22 cellular contexts compared by ENCODE assay signal in the genomic region with DNA sequence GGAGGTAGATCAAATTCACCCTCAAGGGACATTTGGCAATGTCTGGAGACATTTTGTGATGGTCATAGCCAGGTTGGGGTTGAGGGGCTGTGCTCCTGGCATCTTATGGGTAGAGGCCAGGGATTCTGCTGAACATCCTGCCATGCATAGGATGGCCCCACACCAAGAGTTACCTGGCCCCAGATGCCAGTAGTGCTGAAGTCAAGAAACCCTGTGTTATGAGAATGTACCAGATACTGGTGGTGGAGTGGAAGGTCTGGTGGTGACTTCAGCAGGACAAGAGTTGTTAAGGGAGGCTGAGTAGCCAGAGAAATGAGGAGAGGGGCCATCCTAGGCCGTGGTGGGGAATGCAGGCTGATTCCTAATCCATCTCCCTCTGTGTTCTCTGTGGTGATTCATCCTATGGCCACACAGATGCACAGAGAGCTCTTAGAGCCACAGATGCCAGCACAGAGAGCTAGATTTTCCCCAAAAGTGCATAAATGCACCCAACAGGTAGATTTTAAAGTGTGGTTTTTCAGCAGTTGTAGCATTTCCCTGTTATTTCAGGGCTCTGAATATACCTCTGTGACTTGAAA. TPM values are rescaled to one million over a fixed set of nuclear protein-coding genes. Genes with fewer than 3 reads are reported as not detected.
DNase-seq lines count a peak whose midpoint lies in the region; ATAC-seq and TF ChIP-seq lines count a peak whose summit lies in the region.
"Had no signal": no experiment of that assay in that cellular context is flagged by ENCODE, and none has a peak within 500 bp of the region (broad histone marks: within the 10 kb centered on the region; RNA-seq: fewer than 3 reads in every experiment).

No MANE protein-coding gene starts in this region.

- no peak overlapping the region for H3K4me3 Mint-ChIP-seq in activated CD8-positive, alpha-beta T cell treated with anti-CD3 and anti-CD28 coated beads for 36 hours
- H3K4me3 Mint-ChIP-seq in activated CD8-positive, alpha-beta T cell treated with anti-CD3 and anti-CD28 coated beads, Interleukin-2, amount 10 ng/mL, durations not matched to agents 7 days and 5 days = no peak overlapping the region

- no peak overlapping the region for H3K27ac ChIP-seq in osteoblast (ENCODE audit: low read depth, low read length)
- H3K27ac ChIP-seq: BLaER1 treated with 17β-estradiol and CSF1 and Interleukin-3, amounts not matched to agents 10 nM and 100 nM; colonic mucosa; epithelial cell of prostate had no signal

- H3K4me2 ChIP-seq in osteoblast (ENCODE audit: insufficient read depth, low read length) = no peak overlapping the region
- H3K4me2 ChIP-seq: BLaER1 treated with 17β-estradiol and CSF1 and Interleukin-3, amounts not matched to agents 10 nM and 100 nM had no signal

- no peak overlapping the region for H2AFZ ChIP-seq in osteoblast (ENCODE audit: low read length)

- peak overlapping the region; percentile 40 for H3K27ac Mint-ChIP-seq in activated CD8-positive, alpha-beta T cell treated with anti-CD3 and anti-CD28 coated beads for 36 hours
- H3K27ac Mint-ChIP-seq in activated CD8-positive, alpha-beta T cell treated with anti-CD3 and anti-CD28 coated beads, Interleukin-2, amount 10 ng/mL, durations not matched to agents 7 days and 5 days = no peak overlapping the region

- peaks cover 17% of the 10 kb centered on the region for H3K36me3 Mint-ChIP-seq in activated CD8-positive, alpha-beta T cell treated with anti-CD3 and anti-CD28 coated beads for 36 hours (ENCODE audit: low read depth)
- peaks cover 10% of the 10 kb centered on the region for H3K36me3 Mint-ChIP-seq in activated CD8-positive, alpha-beta T cell treated with anti-CD3 and anti-CD28 coated beads, Interleukin-2, amount 10 ng/mL, durations not matched to agents 7 days and 5 days (ENCODE audit: low read depth)
- H3K36me3 Mint-ChIP-seq: immature natural killer cell had no signal

- H3K27me3 Mint-ChIP-seq in activated CD8-positive, alpha-beta T cell treated with anti-CD3 and anti-CD28 coated beads for 36 hours = no peaks in the 10 kb centered on the region
- no peaks in the 10 kb centered on the region for H3K27me3 Mint-ChIP-seq in activated CD8-positive, alpha-beta T cell treated with anti-CD3 and anti-CD28 coated beads, Interleukin-2, amount 10 ng/mL, durations not matched to agents 7 days and 5 days (ENCODE audit: low read depth)

- H3K36me3 ChIP-seq in osteoblast (ENCODE audit: insufficient read depth, low read length) = no peaks in the 10 kb centered on the region
- H3K36me3 ChIP-seq: colonic mucosa had no signal

- H3K4me1 ChIP-seq in osteoblast (ENCODE audit: insufficient read depth, low read length) = peaks cover 10% of the 10 kb centered on the region
- H3K4me1 ChIP-seq: colonic mucosa had no signal

- CTCF ChIA-PET in activated CD8-positive, alpha-beta T cell treated with anti-CD3 and anti-CD28 coated beads for 36 hours (lab: Charles Lee) = no interaction called here
- CTCF ChIA-PET in activated CD8-positive, alpha-beta T cell treated with anti-CD3 and anti-CD28 coated beads, Interleukin-2, amount 10 ng/mL, durations not matched to agents 7 days and 5 days (lab: Charles Lee) = interaction anchor here (1.0 kb wide), 1 partner anchor 88 kb away, joined by 3 read pairs; no protein-coding TSS in a partner anchor

- TF ChIP-seq CTCF in activated CD8-positive, alpha-beta T cell treated with anti-CD3 and anti-CD28 coated beads for 36 hours (IDR thresholded peaks at IDR 0.05) = no peak
- no peak for TF ChIP-seq CTCF in fibroblast of pulmonary artery (IDR thresholded peaks at IDR 0.05; ENCODE audit: low read length, missing control alignments)
- no peak for TF ChIP-seq CTCF in osteoblast (IDR thresholded peaks at IDR 0.05; ENCODE audit: extremely low read depth, low read depth, low read length)

- peaks cover 42% of the 10 kb centered on the region for H3K4me1 Mint-ChIP-seq in activated CD8-positive, alpha-beta T cell treated with anti-CD3 and anti-CD28 coated beads for 36 hours (ENCODE audit: low read depth)
- H3K4me1 Mint-ChIP-seq in activated CD8-positive, alpha-beta T cell treated with anti-CD3 and anti-CD28 coated beads, Interleukin-2, amount 10 ng/mL, durations not matched to agents 7 days and 5 days (ENCODE audit: low read depth) = peaks cover 11% of the 10 kb centered on the region

- ATAC-seq in activated CD8-positive, alpha-beta T cell treated with anti-CD3 and anti-CD28 coated beads for 36 hours = no peak
- ATAC-seq in activated CD8-positive, alpha-beta T cell treated with anti-CD3 and anti-CD28 coated beads, Interleukin-2, amount 10 ng/mL, durations not matched to agents 7 days and 5 days = no peak

- H3K27me3 ChIP-seq in osteoblast (ENCODE audit: insufficient read depth, low read length) = no peaks in the 10 kb centered on the region
- H3K27me3 ChIP-seq: BLaER1 treated with 17β-estradiol and CSF1 and Interleukin-3, amounts not matched to agents 10 nM and 100 nM; colonic mucosa had no signal

- DNase-seq in activated CD8-positive, alpha-beta T cell treated with anti-CD3 and anti-CD28 coated beads for 36 hours = no peak
- no peak for DNase-seq in activated CD8-positive, alpha-beta T cell treated with anti-CD3 and anti-CD28 coated beads, Interleukin-2, amount 10 ng/mL, durations not matched to agents 7 days and 5 days
- DNase-seq in M059J (ENCODE audit: low read depth) = peak; percentile 27
- peak; percentile 28 for DNase-seq in fibroblast of pulmonary artery (ENCODE audit: low read depth)
- DNase-seq in osteoblast (ENCODE audit: insufficient read length, low spot score, missing footprints) = peak; percentile 32
- no peak for DNase-seq in occipital lobe (lab: John Stamatoyannopoulos, UW)
- DNase-seq in NCI-H2029 treated with DMSO at 0.1 percent for 48 hours (lab: John Stamatoyannopoulos, UW) = no peak
- DNase-seq in DMS153 treated with DMSO at 0.1 percent for 48 hours (lab: John Stamatoyannopoulos, UW; ENCODE audit: unreplicated experiment) = no peak
- DNase-seq: 8988T; activated CD4-positive, CD25-positive, alpha-beta regulatory T cell; aorta; colonic mucosa; DMS79; immature natural killer cell; mammary epithelial cell; NCI-H2029; NCI-H510A; SHP77 treated with DMSO at 0.1 percent for 48 hours; stimulated activated CD4-positive, alpha-beta T cell treated with anti-CD3 and anti-CD28 coated beads, Interleukin-15, amount 100 ng/mL, for 24 hours; stimulated activated naive CD4-positive, alpha-beta T cell treated with Interleukin-2 at 50 U/mL for 16 hours had no signal

- intact Hi-C loops in activated CD8-positive, alpha-beta T cell treated with anti-CD3 and anti-CD28 coated beads for 36 hours (cut with micrococcal nuclease) = no loop called here

- no peaks in the 10 kb centered on the region for H3K9me3 ChIP-seq in osteoblast (ENCODE audit: low read depth, low read length)
- H3K9me3 ChIP-seq: colonic mucosa had no signal

- H3K79me2 ChIP-seq in osteoblast (ENCODE audit: insufficient read depth, low read length) = peaks cover 88% of the 10 kb centered on the region

- H3K4me3 ChIP-seq in fibroblast of pulmonary artery (replicated peaks; ENCODE audit: low read depth, low read length) (no peak overlapping the region), osteoblast (ENCODE audit: insufficient read depth, low read length) (no peak overlapping the region)
- H3K4me3 ChIP-seq: BLaER1 treated with 17β-estradiol and CSF1 and Interleukin-3, amounts not matched to agents 10 nM and 100 nM; colonic mucosa had no signal

- POLR2A ChIA-PET in activated CD8-positive, alpha-beta T cell treated with anti-CD3 and anti-CD28 coated beads for 36 hours (lab: Charles Lee) = interaction anchor here (0.8 kb wide), 1 partner anchor 11 kb away, joined by 4 read pairs; no protein-coding TSS in a partner anchor
- POLR2A ChIA-PET in activated CD8-positive, alpha-beta T cell treated with anti-CD3 and anti-CD28 coated beads, Interleukin-2, amount 10 ng/mL, durations not matched to agents 7 days and 5 days (lab: Charles Lee) = no interaction called here

- H3K9me3 Mint-ChIP-seq in activated CD8-positive, alpha-beta T cell treated with anti-CD3 and anti-CD28 coated beads for 36 hours = peaks cover 7% of the 10 kb centered on the region
- H3K9me3 Mint-ChIP-seq in activated CD8-positive, alpha-beta T cell treated with anti-CD3 and anti-CD28 coated beads, Interleukin-2, amount 10 ng/mL, durations not matched to agents 7 days and 5 days (ENCODE audit: insufficient read depth) = peaks cover 6% of the 10 kb centered on the region
- H3K9me3 Mint-ChIP-seq: immature natural killer cell had no signal

- H4K20me1 ChIP-seq in osteoblast (ENCODE audit: insufficient read depth, low read length) = peaks cover 22% of the 10 kb centered on the region

RNA-seq across cellular contexts. Expression of gene CDYL, which starts 43.6 kb away (rescaled TPM):
- 10 to 100 TPM; 31.1 to 31.2 TPM for total RNA-seq in activated CD8-positive, alpha-beta T cell treated with anti-CD3 and anti-CD28 coated beads for 36 hours
- total RNA-seq in activated CD8-positive, alpha-beta T cell treated with anti-CD3 and anti-CD28 coated beads, Interleukin-2, amount 10 ng/mL, durations not matched to agents 7 days and 5 days = 10 to 100 TPM; 32.5 to 36.3 TPM
- total RNA-seq in M059J (2014; rRNA removed; shearing (Covaris generic)) = 34.3 and 49.2 TPM in 2 replicates
- total RNA-seq in osteoblast (84.0 and 106 TPM in 2 replicates), occipital lobe (32.8 TPM)

Comparison
In these comparisons a context has a peak if more than half of its experiments do, and no peak if none do; other contexts are left out.
1. DNase-seq: peak in M059J (single experiment), fibroblast of pulmonary artery (single experiment) and osteoblast (single experiment); none in activated CD8-positive, alpha-beta T cell treated with anti-CD3 and anti-CD28 coated beads for 36 hours (single experiment), activated CD8-positive, alpha-beta T cell treated with anti-CD3 and anti-CD28 coated beads, Interleukin-2, amount 10 ng/mL, durations not matched to agents 7 days and 5 days (single experiment), occipital lobe (single experiment), NCI-H2029 treated with DMSO at 0.1 percent for 48 hours (single experiment) and DMS153 treated with DMSO at 0.1 percent for 48 hours (single experiment).